Comparison of ENCODE assay signal across 2 cellular contexts in the genomic region with DNA sequence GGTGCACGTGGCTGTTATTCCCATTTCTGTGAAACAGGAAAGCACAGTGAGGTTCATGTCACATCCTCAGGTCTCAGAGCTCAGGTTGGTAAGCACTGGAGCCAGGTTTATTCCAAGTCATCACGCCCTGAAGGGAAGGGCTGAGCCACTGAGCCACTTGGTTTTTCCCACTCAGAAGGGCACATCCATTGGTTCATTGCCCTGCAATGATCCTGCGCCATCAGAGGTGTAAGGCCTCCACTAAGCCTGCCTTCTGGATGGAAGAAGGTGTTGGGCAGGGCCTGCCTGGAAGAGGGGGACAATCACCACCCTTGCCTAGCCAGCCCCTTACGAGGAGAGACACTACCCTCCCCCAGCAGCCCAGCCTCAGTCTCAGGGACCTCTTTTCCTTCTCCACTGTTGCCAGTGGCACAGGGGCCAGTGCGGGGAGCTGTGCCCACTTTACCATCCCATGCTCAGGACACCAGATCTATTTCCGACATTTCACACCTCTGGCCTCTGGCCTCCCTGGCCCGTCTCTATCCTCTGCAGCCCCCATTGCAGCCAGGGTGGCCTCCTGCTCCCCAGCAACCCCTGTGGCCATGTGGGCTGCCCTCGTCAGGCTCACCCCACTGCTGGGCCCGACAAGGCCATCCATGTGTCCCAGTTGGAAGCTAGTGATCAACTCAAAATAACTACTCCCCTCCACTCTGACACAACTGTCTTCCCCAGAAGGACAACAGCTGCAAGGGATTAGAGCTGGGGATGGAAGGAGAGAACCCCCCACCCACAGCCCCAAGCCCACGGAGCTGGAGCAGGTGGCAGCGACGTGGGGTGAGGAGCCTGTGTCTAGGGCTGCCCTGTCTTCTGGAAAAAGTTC.
TF ChIP-seq lines count a peak whose summit lies in the region.

No MANE protein-coding gene starts in this region.

TF ChIP-seq in HepG2, 621 proteins besides CTCF, POLR2A, EP300 and RAD21:
- TF ChIP-seq, protein P1, sequence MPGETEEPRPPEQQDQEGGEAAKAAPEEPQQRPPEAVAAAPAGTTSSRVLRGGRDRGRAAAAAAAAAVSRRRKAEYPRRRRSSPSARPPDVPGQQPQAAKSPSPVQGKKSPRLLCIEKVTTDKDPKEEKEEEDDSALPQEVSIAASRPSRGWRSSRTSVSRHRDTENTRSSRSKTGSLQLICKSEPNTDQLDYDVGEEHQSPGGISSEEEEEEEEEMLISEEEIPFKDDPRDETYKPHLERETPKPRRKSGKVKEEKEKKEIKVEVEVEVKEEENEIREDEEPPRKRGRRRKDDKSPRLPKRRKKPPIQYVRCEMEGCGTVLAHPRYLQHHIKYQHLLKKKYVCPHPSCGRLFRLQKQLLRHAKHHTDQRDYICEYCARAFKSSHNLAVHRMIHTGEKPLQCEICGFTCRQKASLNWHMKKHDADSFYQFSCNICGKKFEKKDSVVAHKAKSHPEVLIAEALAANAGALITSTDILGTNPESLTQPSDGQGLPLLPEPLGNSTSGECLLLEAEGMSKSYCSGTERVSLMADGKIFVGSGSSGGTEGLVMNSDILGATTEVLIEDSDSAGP (CRISPR knock-in tag; IDR thresholded peaks at IDR 0.05; ENCODE audit: borderline replicate concordance) = 0 out of 2 replicates have a peak, but pooled peaks have one; percentile 24
- TF ChIP-seq ZNF724P (CRISPR knock-in tag; IDR thresholded peaks at IDR 0.05; ENCODE audit: borderline replicate concordance) = no peak
- TF ChIP-seq POLR2AphosphoS2 (IDR thresholded peaks at IDR 0.05; ENCODE audit: low read depth, low read length) = no peak
- no peak for TF ChIP-seq ZSCAN22 (CRISPR knock-in tag; IDR thresholded peaks at IDR 0.05)
- no peak for TF ChIP-seq KDM3A (CRISPR knock-in tag; IDR thresholded peaks at IDR 0.05; ENCODE audit: low read depth)

TF ChIP-seq in GM12878, 131 proteins besides CTCF, POLR2A, EP300 and RAD21:
- no peak for TF ChIP-seq RELA (IDR thresholded peaks at IDR 0.05; ENCODE audit: borderline replicate concordance, partially characterized antibody)
- 0 out of 2 replicates have a peak, but pooled peaks have one; percentile 3 for TF ChIP-seq BMI1 (IDR thresholded peaks at IDR 0.05; ENCODE audit: borderline replicate concordance)
- TF ChIP-seq KLF5 (IDR thresholded peaks at IDR 0.05; ENCODE audit: partially characterized antibody) = no peak
